ENCODE assay signal across 8 cellular contexts in genomic region chr14:90758028-90758889, GRCh38. TPM values are rescaled to one million over a fixed set of nuclear protein-coding genes. Genes with fewer than 3 reads are reported as not detected.
A peak's percentile ranks its signal among the peaks of the same experiment; 100 is the strongest.
DNase-seq lines count a peak whose midpoint lies in the region; ATAC-seq and TF ChIP-seq lines count a peak whose summit lies in the region.

No MANE protein-coding gene starts in this region.

- TF ChIP-seq POLR2A in lower leg skin (IDR thresholded peaks at IDR 0.05), result no peak

- intact Hi-C loops in lower leg skin (cut with DNase I; ENCODE audit: low total_unique reads), result no loop called here

- TF ChIP-seq CTCF in lower leg skin (IDR thresholded peaks at IDR 0.05), result peak in 1 of 3 donors; percentile 65

- H3K4me3 ChIP-seq in lower leg skin (ENCODE audit: low read depth, poor library complexity, severe bottlenecking), result peak overlapping the region; percentile 24

- peak; percentile 81 for ATAC-seq in HG03457 (IDR thresholded peaks at IDR 0.05; ENCODE audit: unreplicated experiment)

- WGBS in lower leg skin, 2 donors, result 1 to 2% methylated on average over 40 to 53 of the region's 71 CpGs

- peak; percentile 51 to 95 (median 85) for DNase-seq in C1 segment of cervical spinal cord (lab: John Stamatoyannopoulos, UW)
- peak; percentile 98 for DNase-seq in GM19240 (ENCODE audit: insufficient read length, low spot score)
- DNase-seq in NCI-H524 (lab: John Stamatoyannopoulos, UW), result peak; percentile 82 to 95
- DNase-seq in activated CD4-positive, alpha-beta T cell treated with anti-CD3 and anti-CD28 coated beads, Interleukin-2, amount 50 U/mL, for 1 hour, result peak; percentile 93
- DNase-seq in dermis blood vessel endothelial cell, result peak; percentile 94
- DNase-seq in lower leg skin (ENCODE audit: low spot score in 2 of 2), result peak; percentile 83 to 97
- peak; percentile 94 to 97 for DNase-seq in stimulated activated CD4-positive, alpha-beta T cell treated with anti-CD3 and anti-CD28 coated beads, Interleukin-4, amount 100 ng/mL, for 4 hours

RNA-seq across cellular contexts. Expression of gene TTC7B, which starts 58.0 kb away (rescaled TPM):
- 37.1 and 63.3 TPM in 2 replicates for total RNA-seq in dermis blood vessel endothelial cell
- total RNA-seq in lower leg skin, result 10 to 100 TPM; 10.3 to 28.7 (median 20.2) TPM

Comparison
In these comparisons a context has a peak if more than half of its experiments do, and no peak if none do; other contexts are left out.
1. Peak in every context shown above with its lines: DNase-seq, ATAC-seq and H3K4me3 ChIP-seq.